Comparison of ENCODE assay signal across 10 cellular contexts in the genomic region with DNA sequence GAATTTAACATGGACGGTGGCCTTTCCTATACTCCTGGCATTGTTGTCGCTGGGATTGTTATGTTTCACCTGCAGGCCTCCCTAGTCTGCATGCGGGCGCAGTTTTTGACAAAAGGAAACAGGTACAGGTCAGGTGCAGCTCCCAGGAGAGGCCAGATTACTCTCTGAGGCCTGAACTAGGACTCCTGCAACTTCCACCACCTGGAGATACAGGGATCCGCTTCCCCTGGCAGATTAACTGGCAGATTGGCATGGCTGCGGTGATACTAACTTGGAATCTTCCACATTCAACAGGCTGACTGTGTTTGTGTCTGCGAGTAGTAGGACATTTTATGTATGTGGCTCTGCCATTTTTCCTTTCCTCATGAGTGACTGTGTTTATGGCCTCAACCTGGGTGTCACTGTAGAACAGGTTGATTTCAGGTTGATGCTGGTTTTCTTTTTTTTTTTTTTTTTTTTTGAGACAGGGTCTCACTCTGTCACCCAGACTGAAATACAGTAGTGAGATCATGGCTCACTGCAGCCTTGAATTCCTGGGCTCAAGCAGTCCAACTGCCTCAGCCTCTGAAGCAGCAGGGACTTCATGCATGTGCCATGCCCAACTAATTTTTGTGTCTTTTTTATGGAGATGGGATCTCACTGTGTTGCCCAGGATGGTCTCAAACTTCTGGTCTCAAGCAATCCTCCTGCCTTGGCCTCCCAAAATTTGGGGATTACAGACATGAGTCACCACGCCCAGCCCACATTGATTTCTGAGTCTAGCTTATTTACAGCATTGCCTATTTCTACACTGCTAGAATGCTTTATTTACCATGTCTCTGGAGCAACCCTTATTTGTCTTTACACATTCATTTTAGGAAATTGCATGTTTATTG. TPM values are rescaled to one million over a fixed set of nuclear protein-coding genes. Genes with fewer than 3 reads are reported as not detected.
DNase-seq lines count a peak whose midpoint lies in the region; TF ChIP-seq lines count a peak whose summit lies in the region.
"Had no signal": no experiment of that assay in that cellular context is flagged by ENCODE, and none has a peak within 500 bp of the region (broad histone marks: within the 10 kb centered on the region; RNA-seq: fewer than 3 reads in every experiment).

No MANE protein-coding gene starts in this region.

- no peaks in the 10 kb centered on the region for H3K27me3 Mint-ChIP-seq in T-helper 1 cell treated with Interleukin-12 subunit alpha and Interleukin-12 subunit beta and Interleukin-4 antibody, amounts not matched to agents 30 μg/mL and 1 μg/mL, for 36 hours (ENCODE audit: low read depth)
- H3K27me3 Mint-ChIP-seq in IgD-negative memory B cell, result no peaks in the 10 kb centered on the region
- H3K27me3 Mint-ChIP-seq in activated T-helper 2 cell treated with anti-CD3 and anti-CD28 coated beads, Interferon-gamma antibody, Interleukin-2, Interleukin-4, amounts not matched to agents 10 μg/mL and 5 μg/mL and 100 μg/mL, durations not matched to agents 14 hours and 24 hours and 36 hours (ENCODE audit: low read depth), result peaks cover 2% of the 10 kb centered on the region
- peaks cover 14% of the 10 kb centered on the region for H3K27me3 Mint-ChIP-seq in nephron progenitor cell (ENCODE audit: low read depth, poor library complexity)

- peaks cover 13% of the 10 kb centered on the region for H3K36me3 Mint-ChIP-seq in T-helper 1 cell treated with Interleukin-12 subunit alpha and Interleukin-12 subunit beta and Interleukin-4 antibody, amounts not matched to agents 30 μg/mL and 1 μg/mL, for 36 hours (ENCODE audit: low read depth)
- peaks cover 3% of the 10 kb centered on the region for H3K36me3 Mint-ChIP-seq in IgD-negative memory B cell
- peaks cover 16% of the 10 kb centered on the region for H3K36me3 Mint-ChIP-seq in activated T-helper 2 cell treated with anti-CD3 and anti-CD28 coated beads, Interferon-gamma antibody, Interleukin-2, Interleukin-4, amounts not matched to agents 10 μg/mL and 5 μg/mL and 100 μg/mL, durations not matched to agents 14 hours and 24 hours and 36 hours (ENCODE audit: low read depth)
- peaks cover 12% of the 10 kb centered on the region for H3K36me3 Mint-ChIP-seq in nephron progenitor cell (ENCODE audit: low read depth)

- H3K27ac Mint-ChIP-seq in T-helper 1 cell treated with Interleukin-12 subunit alpha and Interleukin-12 subunit beta and Interleukin-4 antibody, amounts not matched to agents 30 μg/mL and 1 μg/mL, for 36 hours, result peak overlapping the region; percentile 72
- H3K27ac Mint-ChIP-seq in IgD-negative memory B cell (peak overlapping the region; percentile 76 to 99 (median 97)), nephron progenitor cell (no peak overlapping the region)
- H3K27ac Mint-ChIP-seq in activated T-helper 2 cell treated with anti-CD3 and anti-CD28 coated beads, Interferon-gamma antibody, Interleukin-2, Interleukin-4, amounts not matched to agents 10 μg/mL and 5 μg/mL and 100 μg/mL, durations not matched to agents 14 hours and 24 hours and 36 hours, result no peak overlapping the region

- H3K4me3 Mint-ChIP-seq in T-helper 1 cell treated with Interleukin-12 subunit alpha and Interleukin-12 subunit beta and Interleukin-4 antibody, amounts not matched to agents 30 μg/mL and 1 μg/mL, for 36 hours, result no peak overlapping the region
- peak overlapping the region; percentile 97 to 99 (median 98) for H3K4me3 Mint-ChIP-seq in IgD-negative memory B cell
- H3K4me3 Mint-ChIP-seq in activated T-helper 2 cell treated with anti-CD3 and anti-CD28 coated beads, Interferon-gamma antibody, Interleukin-2, Interleukin-4, amounts not matched to agents 10 μg/mL and 5 μg/mL and 100 μg/mL, durations not matched to agents 14 hours and 24 hours and 36 hours (ENCODE audit: low read depth), result peak overlapping the region; percentile 98
- peak overlapping the region; percentile 95 for H3K4me3 Mint-ChIP-seq in nephron progenitor cell

- DNase-seq in T-helper 1 cell, result no peak
- DNase-seq in activated T-helper 2 cell treated with anti-CD3 and anti-CD28 coated beads, Interferon-gamma antibody, Interleukin-2, Interleukin-4, amounts not matched to agents 10 μg/mL and 5 μg/mL and 100 μg/mL, durations not matched to agents 14 hours and 24 hours and 36 hours (ENCODE audit: low spot score), result no peak
- no peak for DNase-seq in nephron progenitor cell
- no peak for DNase-seq in NCI-H2227 treated with DMSO at 0.1 percent for 48 hours (lab: John Stamatoyannopoulos, UW)
- no peak for DNase-seq in DMS79 treated with DMSO at 0.1 percent for 48 hours (lab: John Stamatoyannopoulos, UW)
- no peak for DNase-seq in activated gamma-delta T cell treated with Interleukin-2 at 50 U/mL for 16 hours
- DNase-seq: NCI-H2171 treated with DMSO at 0.1 percent for 48 hours had no signal

- H3K9me3 Mint-ChIP-seq in T-helper 1 cell treated with Interleukin-12 subunit alpha and Interleukin-12 subunit beta and Interleukin-4 antibody, amounts not matched to agents 30 μg/mL and 1 μg/mL, for 36 hours, result no peaks in the 10 kb centered on the region
- H3K9me3 Mint-ChIP-seq in IgD-negative memory B cell (peaks cover 0 to 4% (median 0%) of the 10 kb centered on the region in 3 donors), nephron progenitor cell (peaks cover 23% of the 10 kb centered on the region)
- peaks cover 4% of the 10 kb centered on the region for H3K9me3 Mint-ChIP-seq in activated T-helper 2 cell treated with anti-CD3 and anti-CD28 coated beads, Interferon-gamma antibody, Interleukin-2, Interleukin-4, amounts not matched to agents 10 μg/mL and 5 μg/mL and 100 μg/mL, durations not matched to agents 14 hours and 24 hours and 36 hours

- no peak for TF ChIP-seq CTCF in nephron progenitor cell (IDR thresholded peaks at IDR 0.05)

- intact Hi-C loops in activated T-helper 2 cell treated with anti-CD3 and anti-CD28 coated beads, Interferon-gamma antibody, Interleukin-2, Interleukin-4, amounts not matched to agents 10 μg/mL and 5 μg/mL and 100 μg/mL, durations not matched to agents 14 hours and 24 hours and 36 hours (cut with micrococcal nuclease), result no loop called here

- H3K4me1 Mint-ChIP-seq in T-helper 1 cell treated with Interleukin-12 subunit alpha and Interleukin-12 subunit beta and Interleukin-4 antibody, amounts not matched to agents 30 μg/mL and 1 μg/mL, for 36 hours (ENCODE audit: low read depth), result peaks cover 37% of the 10 kb centered on the region
- peaks cover 32 to 39% (median 35%) of the 10 kb centered on the region in 3 donors for H3K4me1 Mint-ChIP-seq in IgD-negative memory B cell
- peaks cover 38% of the 10 kb centered on the region for H3K4me1 Mint-ChIP-seq in activated T-helper 2 cell treated with anti-CD3 and anti-CD28 coated beads, Interferon-gamma antibody, Interleukin-2, Interleukin-4, amounts not matched to agents 10 μg/mL and 5 μg/mL and 100 μg/mL, durations not matched to agents 14 hours and 24 hours and 36 hours (ENCODE audit: low read depth)
- peaks cover 46% of the 10 kb centered on the region for H3K4me1 Mint-ChIP-seq in nephron progenitor cell

RNA-seq across cellular contexts. Expression of gene USP28, which starts 1.7 kb away (rescaled TPM):
- 79.2 TPM for polyA plus RNA-seq in IgD-negative memory B cell
- 34.8 and 38.4 TPM in 2 replicates for total RNA-seq in activated T-helper 2 cell treated with anti-CD3 and anti-CD28 coated beads, Interferon-gamma antibody, Interleukin-2, Interleukin-4, amounts not matched to agents 10 μg/mL and 5 μg/mL and 100 μg/mL, durations not matched to agents 14 hours and 24 hours and 36 hours

RNA-seq across cellular contexts. Expression of gene HTR3B, which starts 27.6 kb away (rescaled TPM):
- polyA plus RNA-seq in IgD-negative memory B cell, result not detected
- not detected in 2 replicates for total RNA-seq in activated T-helper 2 cell treated with anti-CD3 and anti-CD28 coated beads, Interferon-gamma antibody, Interleukin-2, Interleukin-4, amounts not matched to agents 10 μg/mL and 5 μg/mL and 100 μg/mL, durations not matched to agents 14 hours and 24 hours and 36 hours
- total RNA-seq: G401 had no signal

Comparison
In these comparisons a context has a peak if more than half of its experiments do, and no peak if none do; other contexts are left out.
1. H3K27ac Mint-ChIP-seq: peak in T-helper 1 cell treated with Interleukin-12 subunit alpha and Interleukin-12 subunit beta and Interleukin-4 antibody, amounts not matched to agents 30 μg/mL and 1 μg/mL, for 36 hours (single experiment) and IgD-negative memory B cell (3 of 3); none in activated T-helper 2 cell treated with anti-CD3 and anti-CD28 coated beads, Interferon-gamma antibody, Interleukin-2, Interleukin-4, amounts not matched to agents 10 μg/mL and 5 μg/mL and 100 μg/mL, durations not matched to agents 14 hours and 24 hours and 36 hours (single experiment) and nephron progenitor cell (single experiment).